8 cellular contexts compared by ENCODE assay signal in the genomic region with DNA sequence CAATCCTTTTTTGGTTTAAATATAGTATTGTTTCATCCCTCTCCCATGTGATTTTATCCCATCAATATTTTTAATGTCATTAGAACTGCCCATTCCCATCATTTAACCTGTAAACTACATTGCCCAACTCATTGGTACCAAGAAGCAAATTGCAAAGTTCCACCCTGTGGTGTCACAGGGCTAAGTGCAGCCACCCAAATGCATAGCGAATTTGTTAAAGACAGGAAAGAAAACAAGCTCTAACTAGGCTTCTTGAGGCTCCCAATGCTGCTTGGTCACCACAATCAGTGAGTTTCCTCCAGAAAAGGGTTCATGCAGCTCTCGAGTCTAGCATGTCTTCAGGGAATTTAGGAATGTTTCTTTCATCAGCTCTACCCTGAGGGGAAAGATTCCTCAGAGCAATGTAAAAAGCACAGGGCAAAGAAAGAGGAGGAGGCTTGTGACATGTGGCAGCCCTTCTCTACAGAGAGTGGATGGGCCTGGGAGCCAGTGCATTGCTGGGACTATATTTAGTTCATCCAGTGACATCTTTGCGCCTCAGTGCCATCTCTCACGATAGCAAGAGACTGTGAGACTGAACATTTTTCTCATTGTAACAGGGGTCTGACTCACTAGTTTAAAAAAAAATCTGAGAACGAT. TPM values are rescaled to one million over a fixed set of nuclear protein-coding genes. Genes with fewer than 3 reads are reported as not detected.
A peak's percentile ranks its signal among the peaks of the same experiment; 100 is the strongest.
DNase-seq lines count a peak whose midpoint lies in the region; ATAC-seq and TF ChIP-seq lines count a peak whose summit lies in the region.

No MANE protein-coding gene starts in this region.

- H3K36me3 ChIP-seq in Caco-2 (ENCODE audit: control insufficient read depth, insufficient read depth, low read length), result no peaks in the 10 kb centered on the region

- peaks cover 26% of the 10 kb centered on the region for H3K9me3 Mint-ChIP-seq in Caco-2 (ENCODE audit: unreplicated experiment)
- H3K9me3 Mint-ChIP-seq in activated CD8-positive, alpha-beta T cell treated with anti-CD3 and anti-CD28 coated beads for 36 hours, result no peaks in the 10 kb centered on the region

- H3K4me1 ChIP-seq in Caco-2, result peaks cover 6% of the 10 kb centered on the region; the same call in 1 of the 2 replicates

- peak in 1 of 2 experiments; percentile 33 for DNase-seq in Caco-2
- peak; percentile 12 for DNase-seq in activated CD8-positive, alpha-beta T cell treated with anti-CD3 and anti-CD28 coated beads for 36 hours
- peak; percentile 97 for DNase-seq in myocyte (ENCODE audit: low read depth)
- no peak for DNase-seq in left colon
- no peak for DNase-seq in mucosa of gallbladder (ENCODE audit: low spot score)
- DNase-seq in DMS79 (lab: John Stamatoyannopoulos, UW), result no peak
- DNase-seq in effector CD8-positive, alpha-beta T cell (lab: John Stamatoyannopoulos, UW), result no peak

- no peak overlapping the region for H3K4me3 ChIP-seq in Caco-2 (ENCODE audit: low read depth, low read length)

- no peaks in the 10 kb centered on the region for H3K36me3 Mint-ChIP-seq in Caco-2 (ENCODE audit: insufficient read depth, unreplicated experiment)
- H3K36me3 Mint-ChIP-seq in activated CD8-positive, alpha-beta T cell treated with anti-CD3 and anti-CD28 coated beads for 36 hours (ENCODE audit: low read depth), result no peaks in the 10 kb centered on the region

- no peak overlapping the region for H3K4me3 Mint-ChIP-seq in Caco-2 (ENCODE audit: unreplicated experiment)
- H3K4me3 Mint-ChIP-seq in activated CD8-positive, alpha-beta T cell treated with anti-CD3 and anti-CD28 coated beads for 36 hours, result peak overlapping the region; percentile 15

- no TSS peak for BruUV-seq in Caco-2 (replicated peaks; lab: Mats Ljungman, UMichigan)

- H3K9me3 ChIP-seq in Caco-2, result no peaks in the 10 kb centered on the region

- H3K27me3 ChIP-seq in Caco-2 (replicated peaks; ENCODE audit: control insufficient read depth, insufficient read depth, low read length), result no peaks in the 10 kb centered on the region

- H3K4me1 Mint-ChIP-seq in Caco-2 (ENCODE audit: low read depth, unreplicated experiment), result peaks cover 8% of the 10 kb centered on the region
- peaks cover 22% of the 10 kb centered on the region for H3K4me1 Mint-ChIP-seq in activated CD8-positive, alpha-beta T cell treated with anti-CD3 and anti-CD28 coated beads for 36 hours (ENCODE audit: low read depth)

- CTCF ChIA-PET in Caco-2 (lab: Charles Lee), result interaction anchor here (0.8 to 1.4 kb wide), 3 partner anchors 57 to 373 kb away, joined by 3 to 4 read pairs (median 3); partner anchors contain the start of gene TES
- CTCF ChIA-PET in activated CD8-positive, alpha-beta T cell treated with anti-CD3 and anti-CD28 coated beads for 36 hours (lab: Charles Lee), result interaction anchor here (1.0 to 2.7 kb wide), 3 partner anchors 9 to 143 kb away, joined by 3 to 15 read pairs (median 5); no protein-coding TSS in a partner anchor

- peak overlapping the region; percentile 63 for H3K27ac Mint-ChIP-seq in Caco-2 (ENCODE audit: unreplicated experiment)
- peak overlapping the region; percentile 79 for H3K27ac Mint-ChIP-seq in activated CD8-positive, alpha-beta T cell treated with anti-CD3 and anti-CD28 coated beads for 36 hours

- POLR2A ChIA-PET in Caco-2 (lab: Charles Lee), result no interaction called here
- POLR2A ChIA-PET in activated CD8-positive, alpha-beta T cell treated with anti-CD3 and anti-CD28 coated beads for 36 hours (lab: Charles Lee), result no interaction called here

- no peak for TF ChIP-seq CTCF in Caco-2 (IDR thresholded peaks at IDR 0.05; ENCODE audit: insufficient read depth in 1 of 2, low read depth in 1 of 2, low read length in 1 of 2, severe bottlenecking in 1 of 2, unreplicated experiment in 1 of 2)
- TF ChIP-seq CTCF in activated CD8-positive, alpha-beta T cell treated with anti-CD3 and anti-CD28 coated beads for 36 hours (IDR thresholded peaks at IDR 0.05), result no peak

- peak; percentile 40 for ATAC-seq in HG02588 (IDR thresholded peaks at IDR 0.05; ENCODE audit: unreplicated experiment)
- ATAC-seq in activated CD8-positive, alpha-beta T cell treated with anti-CD3 and anti-CD28 coated beads for 36 hours, result peak; percentile 55
- ATAC-seq in left colon, result no peak

- H3K27me3 Mint-ChIP-seq in Caco-2 (ENCODE audit: insufficient read depth, unreplicated experiment), result no peaks in the 10 kb centered on the region
- H3K27me3 Mint-ChIP-seq in activated CD8-positive, alpha-beta T cell treated with anti-CD3 and anti-CD28 coated beads for 36 hours, result no peaks in the 10 kb centered on the region

- intact Hi-C loops in Caco-2 (cut with micrococcal nuclease; ENCODE audit: unreplicated experiment), result no loop called here
- intact Hi-C loops in activated CD8-positive, alpha-beta T cell treated with anti-CD3 and anti-CD28 coated beads for 36 hours (cut with micrococcal nuclease), result loop anchor here (10.0 kb wide), 1 partner anchor 118 kb away; no protein-coding TSS in a partner anchor
- intact Hi-C loops in left colon (cut with DNase I, micrococcal nuclease), result loop anchor here in 1 of 2 donors (10.0 kb wide), 1 partner anchor 58 kb away; the partner anchor contains the start of gene CAV1

RNA-seq across cellular contexts. Expression of gene CAV1, which starts 58.1 kb away (rescaled TPM):
- total RNA-seq in Caco-2 (2022) (4.9 and 6.0 TPM in 2 replicates), myocyte (213 and 259 TPM in 2 replicates), left colon (10 to 100 TPM; 15.7 to 74.1 TPM), mucosa of gallbladder (239 TPM)
- total RNA-seq in activated CD8-positive, alpha-beta T cell treated with anti-CD3 and anti-CD28 coated beads for 36 hours, result under 1 TPM; 0.18 to 0.74 TPM
- polyA plus RNA-seq in myocyte (2012), result 443 TPM

Comparison
In these comparisons a context has a peak if more than half of its experiments do, and no peak if none do; other contexts are left out.
1. DNase-seq: peak in activated CD8-positive, alpha-beta T cell treated with anti-CD3 and anti-CD28 coated beads for 36 hours (single experiment) and myocyte (single experiment); none in left colon (0 of 2), mucosa of gallbladder (single experiment), DMS79 (single experiment) and effector CD8-positive, alpha-beta T cell (single experiment).